In genomic region chrX:29042341-29042740, GRCh38 we compare ENCODE assay signal across 29 cellular contexts.
"Had no signal": no experiment of that assay in that cellular context is flagged by ENCODE, and none has a peak within 500 bp of the region (broad histone marks: within the 10 kb centered on the region; RNA-seq: fewer than 3 reads in every experiment).

No MANE protein-coding gene starts in this region.

- H3K36me3 Mint-ChIP-seq: stimulated activated effector memory CD8-positive, alpha-beta T cell treated with anti-CD3 and anti-CD28 coated beads, Interleukin-12 subunit alpha, Interleukin-12 subunit beta, amount 100 ng/mL, for 72 hours; stimulated activated memory B cell treated with anti-CD40 and anti-IgM and Interleukin-4, amounts not matched to agents 10 μg/mL and 1 μg/mL and 100 μg/mL, for 72 hours; stimulated activated naive B cell treated with anti-CD40 and anti-IgM and Interleukin-4, amounts not matched to agents 10 μg/mL and 1 μg/mL and 100 μg/mL, for 72 hours; type B pancreatic cell had no signal

- ATAC-seq: stimulated activated effector memory CD8-positive, alpha-beta T cell treated with anti-CD3 and anti-CD28 coated beads, Interleukin-12 subunit alpha, Interleukin-12 subunit beta, amount 100 ng/mL, for 72 hours; stimulated activated memory B cell treated with anti-CD40 and anti-IgM and Interleukin-4, amounts not matched to agents 10 μg/mL and 1 μg/mL and 100 μg/mL, for 72 hours; stimulated activated naive B cell treated with anti-CD40 and anti-IgM and Interleukin-4, amounts not matched to agents 10 μg/mL and 1 μg/mL and 100 μg/mL, for 72 hours; stimulated activated naive CD8-positive, alpha-beta T cell treated with anti-CD3 and anti-CD28 coated beads, Interleukin-15, amount 100 ng/mL, for 72 hours; stimulated activated naive CD8-positive, alpha-beta T cell treated with anti-CD3 and anti-CD28 coated beads, Interleukin-15, Interleukin-2, amounts not matched to agents 100 U/mL and 50 U/mL, for 24 hours; upper lobe of right lung had no signal

- H3K9me3 ChIP-seq: stomach, suprapubic skin, testis, thoracic aorta, thyroid gland, tibial artery, tibial nerve, transverse colon, upper lobe of left lung, upper lobe of right lung, uterus, vagina had no signal

- H3K4me1 Mint-ChIP-seq: stimulated activated effector memory CD8-positive, alpha-beta T cell treated with anti-CD3 and anti-CD28 coated beads, Interleukin-12 subunit alpha, Interleukin-12 subunit beta, amount 100 ng/mL, for 72 hours; stimulated activated memory B cell treated with anti-CD40 and anti-IgM and Interleukin-4, amounts not matched to agents 10 μg/mL and 1 μg/mL and 100 μg/mL, for 72 hours; stimulated activated naive B cell treated with anti-CD40 and anti-IgM and Interleukin-4, amounts not matched to agents 10 μg/mL and 1 μg/mL and 100 μg/mL, for 72 hours; stimulated activated naive CD8-positive, alpha-beta T cell treated with anti-CD3 and anti-CD28 coated beads, Interleukin-15, amount 100 ng/mL, for 72 hours had no signal

- H3K4me1 ChIP-seq: stomach, suprapubic skin, testis, thyroid gland, tibial artery, tibial nerve, transverse colon, upper lobe of left lung, upper lobe of right lung, uterus, vagina had no signal

- H3K27ac ChIP-seq: stomach, suprapubic skin, testis, thoracic aorta, thyroid gland, tibial artery, tibial nerve, transverse colon, upper lobe of left lung, upper lobe of right lung, uterus, vagina had no signal

- H3K27me3 Mint-ChIP-seq: stimulated activated memory B cell treated with anti-CD40 and anti-IgM and Interleukin-4, amounts not matched to agents 10 μg/mL and 1 μg/mL and 100 μg/mL, for 72 hours; stimulated activated naive B cell treated with anti-CD40 and anti-IgM and Interleukin-4, amounts not matched to agents 10 μg/mL and 1 μg/mL and 100 μg/mL, for 72 hours; stimulated activated naive CD8-positive, alpha-beta T cell treated with anti-CD3 and anti-CD28 coated beads, Interleukin-15, amount 100 ng/mL, for 72 hours; stimulated activated naive CD8-positive, alpha-beta T cell treated with anti-CD3 and anti-CD28 coated beads, Interleukin-15, Interleukin-2, amounts not matched to agents 100 ng/mL and 50 ng/mL, for 24 hours; type B pancreatic cell had no signal

- H3K4me3 ChIP-seq: stomach, suprapubic skin, testis, thoracic aorta, thyroid gland, tibial artery, tibial nerve, transverse colon, upper lobe of left lung, upper lobe of right lung, uterus, vagina had no signal

- H3K9me3 Mint-ChIP-seq: stimulated activated naive CD8-positive, alpha-beta T cell treated with anti-CD3 and anti-CD28 coated beads, Interleukin-15, amount 100 ng/mL, for 72 hours; stimulated activated naive CD8-positive, alpha-beta T cell treated with anti-CD3 and anti-CD28 coated beads, Interleukin-15, Interleukin-2, amounts not matched to agents 100 ng/mL and 50 ng/mL, for 24 hours; type B pancreatic cell had no signal

- H3K27ac Mint-ChIP-seq: stimulated activated effector memory CD8-positive, alpha-beta T cell treated with anti-CD3 and anti-CD28 coated beads, Interleukin-12 subunit alpha, Interleukin-12 subunit beta, amount 100 ng/mL, for 72 hours; stimulated activated memory B cell treated with anti-CD40 and anti-IgM and Interleukin-4, amounts not matched to agents 10 μg/mL and 1 μg/mL and 100 μg/mL, for 72 hours; stimulated activated naive B cell treated with anti-CD40 and anti-IgM and Interleukin-4, amounts not matched to agents 10 μg/mL and 1 μg/mL and 100 μg/mL, for 72 hours; stimulated activated naive CD8-positive, alpha-beta T cell treated with anti-CD3 and anti-CD28 coated beads, Interleukin-15, amount 100 ng/mL, for 72 hours; stimulated activated naive CD8-positive, alpha-beta T cell treated with anti-CD3 and anti-CD28 coated beads, Interleukin-15, Interleukin-2, amounts not matched to agents 100 ng/mL and 50 ng/mL, for 24 hours; type B pancreatic cell had no signal

- H3K36me3 ChIP-seq: stomach, suprapubic skin, thoracic aorta, thyroid gland, tibial artery, tibial nerve, transverse colon, upper lobe of left lung, upper lobe of right lung, uterus, vagina had no signal

- H3K4me3 Mint-ChIP-seq: stimulated activated effector memory CD8-positive, alpha-beta T cell treated with anti-CD3 and anti-CD28 coated beads, Interleukin-12 subunit alpha, Interleukin-12 subunit beta, amount 100 ng/mL, for 72 hours; stimulated activated memory B cell treated with anti-CD40 and anti-IgM and Interleukin-4, amounts not matched to agents 10 μg/mL and 1 μg/mL and 100 μg/mL, for 72 hours; stimulated activated naive B cell treated with anti-CD40 and anti-IgM and Interleukin-4, amounts not matched to agents 10 μg/mL and 1 μg/mL and 100 μg/mL, for 72 hours; stimulated activated naive CD8-positive, alpha-beta T cell treated with anti-CD3 and anti-CD28 coated beads, Interleukin-15, amount 100 ng/mL, for 72 hours; stimulated activated naive CD8-positive, alpha-beta T cell treated with anti-CD3 and anti-CD28 coated beads, Interleukin-15, Interleukin-2, amounts not matched to agents 100 ng/mL and 50 ng/mL, for 24 hours; type B pancreatic cell had no signal

- H3K27me3 ChIP-seq: stomach, suprapubic skin, testis, thyroid gland, tibial artery, tibial nerve, transverse colon, upper lobe of left lung, upper lobe of right lung, uterus, vagina had no signal

- DNase-seq: stimulated activated CD4-positive, alpha-beta T cell treated with anti-CD3 and anti-CD28 coated beads, Interleukin-2, amount 100 ng/mL, for 48 hours; stimulated activated CD4-positive, alpha-beta T cell treated with anti-CD3 and anti-CD28 coated beads, Interleukin-4, amount 100 ng/mL, for 1 hour; stimulated activated CD4-positive, alpha-beta T cell treated with anti-CD3 and anti-CD28 coated beads, Interleukin-4, amount 100 ng/mL, for 24 hours; stimulated activated CD4-positive, alpha-beta T cell treated with anti-CD3 and anti-CD28 coated beads, Interleukin-4, amount 100 ng/mL, for 4 hours; stimulated activated CD8-positive, alpha-beta memory T cell treated with anti-CD3 and anti-CD28 coated beads, Interleukin-4, amount 100 ng/mL, for 48 hours; stimulated activated naive B cell treated with anti-CD40 and anti-IgM and Interleukin-4, amounts not matched to agents 10 μg/mL and 1 μg/mL and 100 μg/mL, for 72 hours; stimulated activated naive CD4-positive, alpha-beta T cell; stimulated activated naive CD4-positive, alpha-beta T cell treated with Interleukin-2 at 50 U/mL for 16 hours; stimulated activated naive CD8-positive, alpha-beta T cell treated with anti-CD3 and anti-CD28 coated beads, Interleukin-15, amount 100 ng/mL, for 72 hours; stimulated activated naive CD8-positive, alpha-beta T cell treated with anti-CD3 and anti-CD28 coated beads, Interleukin-15, Interleukin-2, amounts not matched to agents 100 U/mL and 50 U/mL, for 24 hours; stomach; substantia nigra; testis; thyroid gland; tibial artery; transverse colon; trophoblast cell; upper lobe of left lung; upper lobe of right lung; uterus had no signal

- FAIRE-seq: urothelium cell line had no signal
